13 cellular contexts compared by ENCODE assay signal in the genomic region with DNA sequence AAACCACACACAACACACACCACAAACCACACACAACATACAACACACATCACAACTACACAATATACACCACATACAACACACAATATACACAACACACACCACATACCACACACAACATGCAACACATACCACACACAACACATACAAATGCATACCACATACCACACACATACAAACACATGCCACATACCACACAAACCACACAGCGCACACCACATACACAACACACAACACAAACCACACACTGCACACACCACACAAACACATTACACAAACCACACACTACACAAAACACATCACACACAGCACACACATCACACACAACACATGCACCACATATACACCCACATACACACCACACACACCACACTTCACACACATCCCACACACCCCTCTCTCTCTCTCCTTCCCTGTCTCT.
DNase-seq lines count a peak whose midpoint lies in the region; ATAC-seq, FAIRE-seq and TF ChIP-seq lines count a peak whose summit lies in the region.
"Had no signal": no experiment of that assay in that cellular context is flagged by ENCODE, and none has a peak within 500 bp of the region (broad histone marks: within the 10 kb centered on the region; RNA-seq: fewer than 3 reads in every experiment).

No MANE protein-coding gene starts in this region.

- H4K20me1 ChIP-seq in K562 (replicated peaks; ENCODE audit: control insufficient read depth, insufficient read depth, low read length) = no peaks in the 10 kb centered on the region
- H4K20me1 ChIP-seq: BLaER1 had no signal

- no peak for TF ChIP-seq EP300 in K562 (IDR thresholded peaks at IDR 0.05; ENCODE audit: low read length)

- H3K4me2 ChIP-seq in K562 (ENCODE audit: insufficient read depth, low read length) = no peak overlapping the region

- H3K9ac ChIP-seq in K562 (ENCODE audit: insufficient read depth in 1 of 2, low read depth in 2 of 2, low read length in 2 of 2) = no peak overlapping the region
- H3K9ac ChIP-seq in kidney (ENCODE audit: low read length in 2 of 2) = no peak overlapping the region
- H3K9ac ChIP-seq in skeletal muscle tissue (ENCODE audit: low read depth in 1 of 3, low read length in 3 of 3) = peak overlapping the region in 1 of 3 donors; percentile 18
- H3K9ac ChIP-seq: BLaER1 had no signal

- 67% methylated on average over 1 of the region's 1 CpG for WGBS in K562 (ENCODE audit: insufficient coverage, low coverage, missing lambda C conversion rate)

- H3K4me1 ChIP-seq in K562 (replicated peaks in 1 of 2; ENCODE audit: control insufficient read depth in 2 of 2, insufficient read depth in 2 of 2, low read length in 2 of 2) (peaks cover 5 to 12% of the 10 kb centered on the region in 2 experiments; a peak in 4 of 5 replicates), kidney (ENCODE audit: control insufficient read depth in 1 of 2, insufficient read depth in 1 of 2, low read depth in 1 of 2, low read length in 2 of 2) (peaks cover 0 to 27% of the 10 kb centered on the region in 2 donors), skeletal muscle tissue (ENCODE audit: control insufficient read depth in 3 of 3, insufficient read depth in 3 of 3, low read length in 3 of 3) (peaks cover 38 to 45% (median 42%) of the 10 kb centered on the region in 3 donors)

- H3K36me3 ChIP-seq in K562 (ENCODE audit: control insufficient read depth, insufficient read depth, low read length) = no peaks in the 10 kb centered on the region
- no peaks in the 10 kb centered on the region for H3K36me3 ChIP-seq in kidney (ENCODE audit: control insufficient read depth in 1 of 2, insufficient read depth in 2 of 2, low read length in 2 of 2)
- no peaks in the 10 kb centered on the region for H3K36me3 ChIP-seq in skeletal muscle tissue (ENCODE audit: control insufficient read depth in 3 of 3, insufficient read depth in 3 of 3, low read length in 3 of 3)
- H3K36me3 ChIP-seq: BLaER1, SJSA1, upper lobe of right lung had no signal

- peak; percentile 63 for FAIRE-seq in GM12891 (lab: Jason Lieb, UNC)
- no peak for FAIRE-seq in K562 (lab: Jason Lieb, UNC)
- FAIRE-seq in kidney (lab: Jason Lieb, UNC) = no peak

- no peak overlapping the region for H3K27ac ChIP-seq in K562 (ENCODE audit: extremely low read depth, low read depth, low read length)
- peak overlapping the region; percentile 19 to 56 for H3K27ac ChIP-seq in kidney (ENCODE audit: low read depth in 2 of 2, low read length in 2 of 2)
- peak overlapping the region; percentile 86 for H3K27ac ChIP-seq in skeletal muscle tissue (ENCODE audit: low read depth, low read length)
- H3K27ac ChIP-seq: BLaER1, SJSA1 had no signal

- no peak overlapping the region for H2AFZ ChIP-seq in K562 (ENCODE audit: low read depth, low read length)

- no peak for TF ChIP-seq POLR2A in GM12891 (IDR thresholded peaks at IDR 0.05; ENCODE audit: low read depth, low read length)
- no peak for TF ChIP-seq POLR2A in K562 (conservative IDR thresholded peaks at IDR 0.05)

- BruUV-seq in K562 (replicated peaks; lab: Mats Ljungman, UMichigan) = no TSS peak

- ATAC-seq in K562 = no peak
- no peak for ATAC-seq in GM18517 (IDR thresholded peaks at IDR 0.05; ENCODE audit: unreplicated experiment)

- in situ Hi-C loops in K562 (cut with MboI) = no loop called here

- H3K9me3 ChIP-seq in K562 (replicated peaks; ENCODE audit: control insufficient read depth, insufficient read depth, low read depth, low read length) (no peaks in the 10 kb centered on the region), kidney (ENCODE audit: control insufficient read depth in 1 of 2, low read length in 2 of 2) (no peaks in the 10 kb centered on the region), skeletal muscle tissue (ENCODE audit: control insufficient read depth in 3 of 3, low read length in 3 of 3) (no peaks in the 10 kb centered on the region)
- H3K9me3 ChIP-seq: BLaER1, SJSA1, upper lobe of right lung had no signal

- intact Hi-C loops in K562 (cut with micrococcal nuclease) (loop anchor here (10.0 kb wide), 1 partner anchor 109 kb away; a partner anchor contains a TSS), kidney (cut with DNase I) (no loop called here)

- no peak for TF ChIP-seq RAD21 in K562 (CRISPR knock-in tag; conservative IDR thresholded peaks at IDR 0.05 in 1 of 2, IDR thresholded peaks at IDR 0.05 in 1 of 2)

- H3K4me3 ChIP-seq in K562 = no peak overlapping the region
- peak overlapping the region in 1 of 2 donors; percentile 1 for H3K4me3 ChIP-seq in kidney (ENCODE audit: low read length in 2 of 2)
- no peak overlapping the region for H3K4me3 ChIP-seq in skeletal muscle tissue (ENCODE audit: low read length in 3 of 3)
- no peak overlapping the region for H3K4me3 ChIP-seq in foreskin fibroblast (ENCODE audit: low read depth in 1 of 2, low read length in 2 of 2)
- H3K4me3 ChIP-seq: SJSA1 had no signal

- CTCF ChIA-PET in K562 (lab: Yijun Ruan, JAX; ENCODE audit: low intra/inter-chr PET ratio) = no interaction called here

- H3K9me1 ChIP-seq in K562 (ENCODE audit: control insufficient read depth, insufficient read depth, low read length) = no peaks in the 10 kb centered on the region

- POLR2A ChIA-PET in K562 (lab: Yijun Ruan, JAX) = no interaction called here

- peaks cover 31 to 55% of the 10 kb centered on the region in 2 experiments for H3K27me3 ChIP-seq in K562 (ENCODE audit: control insufficient read depth in 2 of 2, insufficient read depth in 2 of 2, low read length in 2 of 2)
- H3K27me3 ChIP-seq in skeletal muscle tissue (ENCODE audit: control insufficient read depth in 3 of 3, insufficient read depth in 3 of 3, low read length in 3 of 3) = no peaks in the 10 kb centered on the region
- H3K27me3 ChIP-seq: BLaER1, SJSA1, upper lobe of right lung had no signal

- no peaks in the 10 kb centered on the region for H3K79me2 ChIP-seq in K562 (ENCODE audit: control insufficient read depth, insufficient read depth, low read length)

- no peak for DNase-seq in GM12891 (ENCODE audit: insufficient read length, low spot score)
- DNase-seq in K562 (ENCODE audit: extremely low read depth in 1 of 4, low spot score in 3 of 4) = no peak
- DNase-seq in kidney = no peak
- no peak for DNase-seq in activated CD4-positive, alpha-beta T cell treated with anti-CD3 and anti-CD28 coated beads for 1 hour
- no peak for DNase-seq in foreskin fibroblast
- no peak for DNase-seq in GM19238 (ENCODE audit: insufficient read length, low spot score)
- DNase-seq: activated T-cell treated with anti-CD3 and anti-CD28 coated beads, Interleukin-2, amount 50 U/mL, for 24 hours; natural killer cell had no signal

- TF ChIP-seq CTCF in K562 (IDR thresholded peaks at IDR 0.05 in 2 of 3, conservative IDR thresholded peaks at IDR 0.05 in 1 of 3; ENCODE audit: insufficient read depth in 2 of 3, low read depth in 1 of 3, low read length in 3 of 3) (no peak), kidney (IDR thresholded peaks at IDR 0.05; ENCODE audit: borderline replicate concordance, extremely low read depth, insufficient read depth) (no peak), foreskin fibroblast (IDR thresholded peaks at IDR 0.05; ENCODE audit: low read depth, low read length) (no peak)

TF ChIP-seq in GM12891, 5 proteins besides CTCF, POLR2A, EP300 and RAD21:
- TF ChIP-seq POU2F2 (IDR thresholded peaks at IDR 0.05; ENCODE audit: low read depth, low read length) = no peak
- TF ChIP-seq POLR2AphosphoS5 (IDR thresholded peaks at IDR 0.05; ENCODE audit: low read depth, low read length) = no peak
- no peak for TF ChIP-seq TAF1 (IDR thresholded peaks at IDR 0.05; ENCODE audit: low read depth, low read length)
- no peak for TF ChIP-seq PAX5 (IDR thresholded peaks at IDR 0.05; ENCODE audit: insufficient read depth, low read length, severe bottlenecking)
- no peak for TF ChIP-seq SPI1 (IDR thresholded peaks at IDR 0.05; ENCODE audit: low read depth, low read length)
TF ChIP-seq in GM12891: peak in this region for 0.

TF ChIP-seq in K562, 482 proteins besides CTCF, POLR2A, EP300 and RAD21 (continues in another document):
- TF ChIP-seq HMG20A (CRISPR knock-in tag; conservative IDR thresholded peaks at IDR 0.05) (no peak), MED1 (CRISPR knock-in tag; IDR thresholded peaks at IDR 0.05; ENCODE audit: borderline replicate concordance) (no peak), ZFPM2 (CRISPR knock-in tag; IDR thresholded peaks at IDR 0.05) (no peak), ESRRA (IDR thresholded peaks at IDR 0.05; ENCODE audit: borderline replicate concordance, low read depth) (no peak), NR2C1 (IDR thresholded peaks at IDR 0.05) (no peak), NR2C1 (tag; IDR thresholded peaks at IDR 0.05) (no peak), LARP7 (IDR thresholded peaks at IDR 0.05) (peak; percentile 87; the same call in 1 of the 2 replicates), GABPA (tag; conservative IDR thresholded peaks at IDR 0.05; ENCODE audit: low read depth) (no peak), PML (IDR thresholded peaks at IDR 0.05; ENCODE audit: low read length) (no peak), ZNF584 (CRISPR knock-in tag; IDR thresholded peaks at IDR 0.05; ENCODE audit: low read depth) (no peak), TFAM (CRISPR knock-in tag; conservative IDR thresholded peaks at IDR 0.05) (no peak), ZNF3 (CRISPR knock-in tag; IDR thresholded peaks at IDR 0.05) (no peak), ARHGAP35 (IDR thresholded peaks at IDR 0.05; ENCODE audit: partially characterized antibody) (peak; percentile 36), GABPB1 (CRISPR knock-in tag; IDR thresholded peaks at IDR 0.05) (no peak), CCAR2 (IDR thresholded peaks at IDR 0.05; ENCODE audit: low read depth, low read length) (no peak), ZKSCAN1 (IDR thresholded peaks at IDR 0.05; ENCODE audit: low read depth, low read length) (no peak)
- TF ChIP-seq, protein P1, sequence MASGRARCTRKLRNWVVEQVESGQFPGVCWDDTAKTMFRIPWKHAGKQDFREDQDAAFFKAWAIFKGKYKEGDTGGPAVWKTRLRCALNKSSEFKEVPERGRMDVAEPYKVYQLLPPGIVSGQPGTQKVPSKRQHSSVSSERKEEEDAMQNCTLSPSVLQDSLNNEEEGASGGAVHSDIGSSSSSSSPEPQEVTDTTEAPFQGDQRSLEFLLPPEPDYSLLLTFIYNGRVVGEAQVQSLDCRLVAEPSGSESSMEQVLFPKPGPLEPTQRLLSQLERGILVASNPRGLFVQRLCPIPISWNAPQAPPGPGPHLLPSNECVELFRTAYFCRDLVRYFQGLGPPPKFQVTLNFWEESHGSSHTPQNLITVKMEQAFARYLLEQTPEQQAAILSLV (tag; IDR thresholded peaks at IDR 0.05) = peak; percentile 56; the same call in 1 of the 2 replicates
- TF ChIP-seq, protein P2, sequence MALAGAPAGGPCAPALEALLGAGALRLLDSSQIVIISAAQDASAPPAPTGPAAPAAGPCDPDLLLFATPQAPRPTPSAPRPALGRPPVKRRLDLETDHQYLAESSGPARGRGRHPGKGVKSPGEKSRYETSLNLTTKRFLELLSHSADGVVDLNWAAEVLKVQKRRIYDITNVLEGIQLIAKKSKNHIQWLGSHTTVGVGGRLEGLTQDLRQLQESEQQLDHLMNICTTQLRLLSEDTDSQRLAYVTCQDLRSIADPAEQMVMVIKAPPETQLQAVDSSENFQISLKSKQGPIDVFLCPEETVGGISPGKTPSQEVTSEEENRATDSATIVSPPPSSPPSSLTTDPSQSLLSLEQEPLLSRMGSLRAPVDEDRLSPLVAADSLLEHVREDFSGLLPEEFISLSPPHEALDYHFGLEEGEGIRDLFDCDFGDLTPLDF (CRISPR knock-in tag; IDR thresholded peaks at IDR 0.05) = no peak
